Comparison of ENCODE assay signal across 23 cellular contexts in the genomic region with DNA sequence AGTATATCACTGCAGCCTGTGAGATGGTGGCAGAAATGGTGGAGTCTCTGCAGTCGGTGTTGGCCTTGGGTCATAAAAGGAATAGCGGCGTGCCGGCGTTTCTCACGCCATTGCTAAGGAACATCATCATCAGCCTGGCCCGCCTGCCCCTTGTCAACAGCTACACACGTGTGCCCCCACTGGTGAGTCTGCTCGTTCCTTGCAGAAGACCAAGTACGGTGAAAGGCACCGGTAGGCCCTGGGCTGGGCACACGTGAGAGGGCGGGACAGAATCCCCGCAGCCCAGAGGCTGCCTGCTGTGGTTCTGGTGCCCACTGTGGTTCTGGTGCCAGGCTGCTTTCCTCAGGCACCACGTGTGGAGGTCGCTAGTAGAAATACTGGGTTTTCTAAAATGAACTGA.
"Had no signal": no experiment of that assay in that cellular context is flagged by ENCODE, and none has a peak within 500 bp of the region (broad histone marks: within the 10 kb centered on the region; RNA-seq: fewer than 3 reads in every experiment).

No MANE protein-coding gene starts in this region.

- H3K4me1 Mint-ChIP-seq: naive B cell had no signal

- H3K27me3 ChIP-seq: colonic mucosa, foreskin keratinocyte, hepatocyte, right lobe of liver, stomach, transverse colon had no signal

- H3K9me3 ChIP-seq: colonic mucosa, psoas muscle, right lobe of liver, stomach, thoracic aorta, transverse colon had no signal

- DNase-seq: cerebellar nuclear complex; colonic mucosa; dermis blood vessel endothelial cell; erythroblast; foreskin keratinocyte; mesenchymal stem cell; naive B cell; occipital lobe; retina; right lobe of liver; stimulated activated CD4-positive, alpha-beta T cell treated with anti-CD3 and anti-CD28 coated beads, Interleukin-2, amount 100 ng/mL, for 24 hours; stimulated activated CD4-positive, alpha-beta T cell treated with anti-CD3 and anti-CD28 coated beads, Interleukin-4, amount 100 ng/mL, for 4 hours; stimulated activated naive CD4-positive, alpha-beta T cell; stomach; substantia nigra; transverse colon had no signal

- H3K79me2 ChIP-seq: hepatocyte, parathyroid adenoma had no signal

- ATAC-seq: foreskin keratinocyte, psoas muscle, right lobe of liver had no signal

- H3K4me2 ChIP-seq: hepatocyte had no signal

- H2AFZ ChIP-seq: hepatocyte, parathyroid adenoma had no signal

- H3K27ac Mint-ChIP-seq: nephron had no signal

- H3K27ac ChIP-seq: colonic mucosa, foreskin keratinocyte, hepatocyte, parathyroid adenoma, psoas muscle, right lobe of liver, skin epidermis, stomach, thoracic aorta, transverse colon had no signal

- H3K4me3 Mint-ChIP-seq: nephron had no signal

- H3K27me3 Mint-ChIP-seq: naive B cell had no signal

- H3K4me1 ChIP-seq: colonic mucosa, foreskin keratinocyte, parathyroid adenoma, right lobe of liver, stomach, transverse colon had no signal

- H3K9me3 Mint-ChIP-seq: naive B cell, nephron had no signal

- H3K4me3 ChIP-seq: colonic mucosa, hepatocyte, lung, psoas muscle, right lobe of liver, skin epidermis, stomach, thoracic aorta, transverse colon had no signal
